Comparison of ENCODE assay signal across 18 cellular contexts in the genomic region with DNA sequence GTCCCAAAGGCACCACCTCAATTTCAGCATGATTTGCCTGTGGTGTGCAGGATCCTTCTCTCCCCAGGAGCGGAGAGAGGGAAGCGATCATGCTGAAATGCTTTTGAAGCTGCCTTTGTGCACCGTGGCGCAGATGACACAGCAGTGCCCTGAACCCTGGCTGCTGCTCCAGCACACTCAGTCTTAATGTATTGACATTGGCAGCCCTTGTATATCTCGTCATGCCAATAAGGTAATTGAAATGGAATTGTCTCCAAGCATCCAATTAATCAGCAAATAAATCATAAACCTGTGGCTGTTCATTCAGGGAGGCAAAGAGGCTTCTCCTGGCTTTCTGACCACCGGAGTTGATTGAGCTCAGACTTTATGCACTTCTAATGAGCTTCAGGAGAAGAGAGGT.
DNase-seq lines count a peak whose midpoint lies in the region; ATAC-seq and TF ChIP-seq lines count a peak whose summit lies in the region.
"Had no signal": no experiment of that assay in that cellular context is flagged by ENCODE, and none has a peak within 500 bp of the region (broad histone marks: within the 10 kb centered on the region; RNA-seq: fewer than 3 reads in every experiment).

No MANE protein-coding gene starts in this region.

- DNase-seq in COLO668 (lab: John Stamatoyannopoulos, UW; ENCODE audit: unreplicated experiment) (peak; percentile 37), NCI-H1436 treated with DMSO at 0.1 percent for 48 hours (lab: John Stamatoyannopoulos, UW) (peak; percentile 54), NCI-H774 (lab: John Stamatoyannopoulos, UW) (peak; percentile 27), epithelial cell of esophagus (ENCODE audit: low read depth) (peak; percentile 61), SW 1271 (lab: John Stamatoyannopoulos, UW) (no peak), NCI-H82 treated with DMSO at 0.1 percent for 48 hours (lab: John Stamatoyannopoulos, UW; ENCODE audit: unreplicated experiment) (no peak)
- DNase-seq: activated CD4-positive, alpha-beta T cell treated with anti-CD3 and anti-CD28 coated beads for 4 hours; activated naive CD4-positive, alpha-beta T cell treated with anti-CD3 and anti-CD28 coated beads, Interleukin-2, amount 50 U/mL, for 16 hours; CD8-positive, alpha-beta T cell; left lung; spleen; stimulated activated naive CD4-positive, alpha-beta T cell treated with Interleukin-2 at 50 U/mL for 16 hours; upper lobe of left lung had no signal

- no peak for TF ChIP-seq CTCF in epithelial cell of esophagus (IDR thresholded peaks at IDR 0.05; ENCODE audit: insufficient read depth, low read depth, low read length, missing control alignments)

- no peak overlapping the region for H3K4me3 ChIP-seq in epithelial cell of esophagus (ENCODE audit: low read length)
- H3K4me3 ChIP-seq: A549, cardiac muscle cell, left lung, SJCRH30, spleen, upper lobe of left lung had no signal

- no peak for ATAC-seq in HG02973 (IDR thresholded peaks at IDR 0.05; ENCODE audit: unreplicated experiment)
- no peak for ATAC-seq in GM18867 (IDR thresholded peaks at IDR 0.05; ENCODE audit: unreplicated experiment)
- ATAC-seq: A549; CD8-positive, alpha-beta T cell; left lung had no signal

Comparison
In these comparisons a context has a peak if more than half of its experiments do, and no peak if none do; other contexts are left out.
1. DNase-seq: peak in COLO668 (single experiment), NCI-H1436 treated with DMSO at 0.1 percent for 48 hours (single experiment), NCI-H774 (single experiment) and epithelial cell of esophagus (single experiment); none in SW 1271 (0 of 2) and NCI-H82 treated with DMSO at 0.1 percent for 48 hours (single experiment).